Comparison of ENCODE assay signal across 21 cellular contexts in the genomic region with DNA sequence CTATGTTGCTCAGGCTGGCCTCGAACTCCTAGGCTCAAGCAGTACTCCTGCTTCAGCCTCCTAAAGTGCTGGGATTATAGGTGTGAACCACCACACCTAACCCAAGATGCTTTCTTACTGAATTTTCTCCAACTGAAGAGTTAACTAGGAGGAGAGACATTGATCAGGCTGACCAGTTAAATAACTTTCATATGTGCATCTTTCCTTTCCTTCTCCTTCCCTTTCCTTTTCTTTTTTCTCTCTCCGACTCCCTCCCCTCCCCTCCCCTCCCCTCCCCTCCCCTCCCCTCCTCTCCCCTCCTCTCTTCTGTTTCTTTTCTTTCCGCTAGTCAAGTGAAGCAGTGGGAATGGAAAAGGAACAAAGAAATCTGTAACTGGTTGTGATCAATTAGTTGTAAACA. TPM values are rescaled to one million over a fixed set of nuclear protein-coding genes. Genes with fewer than 3 reads are reported as not detected.
DNase-seq lines count a peak whose midpoint lies in the region; ATAC-seq, FAIRE-seq and TF ChIP-seq lines count a peak whose summit lies in the region.
"Had no signal": no experiment of that assay in that cellular context is flagged by ENCODE, and none has a peak within 500 bp of the region (broad histone marks: within the 10 kb centered on the region; RNA-seq: fewer than 3 reads in every experiment).

No MANE protein-coding gene starts in this region.

- in situ Hi-C loops in HepG2 (cut with HindIII; ENCODE audit: extremely low pct_ligation_motif_present, low pct_unique_long_range_greater_than_20kb) = no loop called here

- CTCF ChIA-PET in activated CD4-positive, alpha-beta T cell treated with anti-CD3 and anti-CD28 coated beads, Interleukin-2, amount 10 ng/mL, durations not matched to agents 7 days and 5 days (lab: Charles Lee) = no interaction called here
- CTCF ChIA-PET in activated naive CD4-positive, alpha-beta T cell treated with anti-CD3 and anti-CD28 coated beads for 36 hours (lab: Charles Lee) = no interaction called here
- CTCF ChIA-PET in HepG2 (lab: Yijun Ruan, JAX; ENCODE audit: low intra/inter-chr PET ratio, low total read pairs) = no interaction called here

- H3K4me2 ChIP-seq in HepG2 (ENCODE audit: low read depth, low read length) = no peak overlapping the region
- H3K4me2 ChIP-seq: A549 had no signal

- TF ChIP-seq EP300 in HepG2 (IDR thresholded peaks at IDR 0.05; ENCODE audit: low read depth in 2 of 2, low read length in 2 of 2) (no peak), HepG2 (CRISPR knock-in tag; IDR thresholded peaks at IDR 0.05; ENCODE audit: borderline replicate concordance) (no peak)

- POLR2A ChIA-PET in activated CD4-positive, alpha-beta T cell treated with anti-CD3 and anti-CD28 coated beads, Interleukin-2, amount 10 ng/mL, durations not matched to agents 7 days and 5 days (lab: Charles Lee) = no interaction called here
- POLR2A ChIA-PET in HepG2 (lab: Yijun Ruan, JAX) = interaction anchor here (2.6 kb wide), 1 partner anchor 26 kb away, joined by 8 read pairs; a partner anchor contains a TSS

- TF ChIP-seq POLR2A in HepG2 (IDR thresholded peaks at IDR 0.05; ENCODE audit: insufficient read depth in 1 of 2, low read depth in 2 of 2, low read length in 2 of 2) = no peak
- TF ChIP-seq POLR2A in right lobe of liver (IDR thresholded peaks at IDR 0.05) = no peak

- no peak for FAIRE-seq in HepG2 (lab: Jason Lieb, UNC)
- FAIRE-seq: A549, D721Med, G401.6, GM12891 had no signal

- H3K4me3 Mint-ChIP-seq in activated CD4-positive, alpha-beta T cell treated with anti-CD3 and anti-CD28 coated beads, Interleukin-2, amount 10 ng/mL, durations not matched to agents 24 days and 14 days = no peak overlapping the region
- no peak overlapping the region for H3K4me3 Mint-ChIP-seq in activated CD4-positive, alpha-beta T cell treated with anti-CD3 and anti-CD28 coated beads, Interleukin-2, amount 10 ng/mL, durations not matched to agents 7 days and 5 days
- no peak overlapping the region for H3K4me3 Mint-ChIP-seq in activated naive CD4-positive, alpha-beta T cell treated with anti-CD3 and anti-CD28 coated beads for 36 hours
- no peak overlapping the region for H3K4me3 Mint-ChIP-seq in progenitor cell of endocrine pancreas (ENCODE audit: low read depth)
- H3K4me3 Mint-ChIP-seq: CD4-positive, alpha-beta T cell had no signal

- no peaks in the 10 kb centered on the region for H3K9me3 ChIP-seq in HepG2 (ENCODE audit: low read length)
- H3K9me3 ChIP-seq in right lobe of liver = no peaks in the 10 kb centered on the region
- H3K9me3 ChIP-seq: A549, Caco-2 had no signal

- H3K4me1 ChIP-seq in HepG2 (ENCODE audit: insufficient read depth, low read length) (peaks cover 12% of the 10 kb centered on the region), right lobe of liver (peaks cover 0 to 7% (median 3%) of the 10 kb centered on the region in 4 donors)
- H3K4me1 ChIP-seq: A549, Caco-2 had no signal

- H3K9ac ChIP-seq in HepG2 (ENCODE audit: insufficient read depth, low read depth, low read length) = no peak overlapping the region

- H3K4me3 ChIP-seq in HepG2 (replicated peaks in 1 of 3; ENCODE audit: insufficient read depth in 1 of 3, low read depth in 2 of 3, low read length in 3 of 3) (no peak overlapping the region), right lobe of liver (no peak overlapping the region)
- H3K4me3 ChIP-seq: A549 had no signal

- H3K27me3 Mint-ChIP-seq in activated CD4-positive, alpha-beta T cell treated with anti-CD3 and anti-CD28 coated beads, Interleukin-2, amount 10 ng/mL, durations not matched to agents 24 days and 14 days = no peaks in the 10 kb centered on the region
- H3K27me3 Mint-ChIP-seq in activated CD4-positive, alpha-beta T cell treated with anti-CD3 and anti-CD28 coated beads, Interleukin-2, amount 10 ng/mL, durations not matched to agents 7 days and 5 days = no peaks in the 10 kb centered on the region
- H3K27me3 Mint-ChIP-seq in activated naive CD4-positive, alpha-beta T cell treated with anti-CD3 and anti-CD28 coated beads for 36 hours (ENCODE audit: low read depth) = no peaks in the 10 kb centered on the region
- no peaks in the 10 kb centered on the region for H3K27me3 Mint-ChIP-seq in progenitor cell of endocrine pancreas
- H3K27me3 Mint-ChIP-seq: CD4-positive, alpha-beta T cell had no signal

- WGBS in HepG2 (ENCODE audit: low lambda C conversion rate) = 93% methylated on average over 3 of the region's 3 CpGs
- 68% methylated on average over 3 of the region's 3 CpGs for WGBS in right lobe of liver (ENCODE audit: insufficient coverage, low coverage, low lambda C conversion rate, missing lambda C conversion rate)

- H3K4me1 Mint-ChIP-seq in activated CD4-positive, alpha-beta T cell treated with anti-CD3 and anti-CD28 coated beads, Interleukin-2, amount 10 ng/mL, durations not matched to agents 24 days and 14 days = peaks cover 5% of the 10 kb centered on the region
- H3K4me1 Mint-ChIP-seq in activated CD4-positive, alpha-beta T cell treated with anti-CD3 and anti-CD28 coated beads, Interleukin-2, amount 10 ng/mL, durations not matched to agents 7 days and 5 days = peaks cover 8% of the 10 kb centered on the region
- peaks cover 14% of the 10 kb centered on the region for H3K4me1 Mint-ChIP-seq in activated naive CD4-positive, alpha-beta T cell treated with anti-CD3 and anti-CD28 coated beads for 36 hours (ENCODE audit: low read depth)
- no peaks in the 10 kb centered on the region for H3K4me1 Mint-ChIP-seq in progenitor cell of endocrine pancreas (ENCODE audit: low read depth)

- intact Hi-C loops in activated CD4-positive, alpha-beta T cell treated with anti-CD3 and anti-CD28 coated beads, Interleukin-2, amount 10 ng/mL, durations not matched to agents 24 days and 14 days (cut with micrococcal nuclease) = no loop called here
- intact Hi-C loops in activated naive CD4-positive, alpha-beta T cell treated with anti-CD3 and anti-CD28 coated beads for 36 hours (cut with micrococcal nuclease) = no loop called here
- intact Hi-C loops in HepG2 (cut with micrococcal nuclease; ENCODE audit: unreplicated experiment) = no loop called here
- intact Hi-C loops in right lobe of liver (cut with DNase I) = no loop called here

- DNase-seq in activated CD4-positive, alpha-beta T cell treated with anti-CD3 and anti-CD28 coated beads, Interleukin-2, amount 10 ng/mL, durations not matched to agents 24 days and 14 days = no peak
- DNase-seq in activated CD4-positive, alpha-beta T cell treated with anti-CD3 and anti-CD28 coated beads, Interleukin-2, amount 10 ng/mL, durations not matched to agents 7 days and 5 days = no peak
- DNase-seq in activated naive CD4-positive, alpha-beta T cell treated with anti-CD3 and anti-CD28 coated beads for 36 hours = no peak
- DNase-seq in activated naive CD4-positive, alpha-beta T cell treated with anti-CD3 and anti-CD28 coated beads, Interleukin-2, amount 50 U/mL, for 16 hours = no peak
- no peak for DNase-seq in HepG2 (ENCODE audit: low spot score)
- no peak for DNase-seq in right lobe of liver
- DNase-seq in progenitor cell of endocrine pancreas (ENCODE audit: low spot score, unreplicated experiment) = no peak
- DNase-seq: AML-193; Caco-2; CD4-positive, alpha-beta T cell; GOT3; H7 had no signal

- H3K9me3 Mint-ChIP-seq in activated CD4-positive, alpha-beta T cell treated with anti-CD3 and anti-CD28 coated beads, Interleukin-2, amount 10 ng/mL, durations not matched to agents 24 days and 14 days = no peaks in the 10 kb centered on the region
- no peaks in the 10 kb centered on the region for H3K9me3 Mint-ChIP-seq in activated CD4-positive, alpha-beta T cell treated with anti-CD3 and anti-CD28 coated beads, Interleukin-2, amount 10 ng/mL, durations not matched to agents 7 days and 5 days
- no peaks in the 10 kb centered on the region for H3K9me3 Mint-ChIP-seq in activated naive CD4-positive, alpha-beta T cell treated with anti-CD3 and anti-CD28 coated beads for 36 hours
- H3K9me3 Mint-ChIP-seq in progenitor cell of endocrine pancreas (ENCODE audit: low read depth) = no peaks in the 10 kb centered on the region
- H3K9me3 Mint-ChIP-seq: CD4-positive, alpha-beta T cell had no signal

- peaks cover 3% of the 10 kb centered on the region; the same call in 1 of the 2 replicates for H4K20me1 ChIP-seq in HepG2 (ENCODE audit: insufficient read depth, low read length)

- no TSS peak for BruUV-seq in HepG2 (replicated peaks; lab: Mats Ljungman, UMichigan)

- peaks cover 18 to 69% of the 10 kb centered on the region in 2 experiments for H3K36me3 ChIP-seq in HepG2 (replicated peaks in 1 of 2; ENCODE audit: control insufficient read depth in 1 of 2, insufficient read depth in 2 of 2, low read length in 2 of 2)
- H3K36me3 ChIP-seq in right lobe of liver = peaks cover 6 to 92% (median 36%) of the 10 kb centered on the region in 4 donors

- H3K27ac Mint-ChIP-seq in activated CD4-positive, alpha-beta T cell treated with anti-CD3 and anti-CD28 coated beads, Interleukin-2, amount 10 ng/mL, durations not matched to agents 24 days and 14 days = peak overlapping the region; percentile 12
- H3K27ac Mint-ChIP-seq in activated CD4-positive, alpha-beta T cell treated with anti-CD3 and anti-CD28 coated beads, Interleukin-2, amount 10 ng/mL, durations not matched to agents 7 days and 5 days = no peak overlapping the region
- H3K27ac Mint-ChIP-seq in activated naive CD4-positive, alpha-beta T cell treated with anti-CD3 and anti-CD28 coated beads for 36 hours = peak overlapping the region; percentile 69
- peak overlapping the region; percentile 41 for H3K27ac Mint-ChIP-seq in progenitor cell of endocrine pancreas

- TF ChIP-seq CTCF in HepG2 (CRISPR knock-in tag; IDR thresholded peaks at IDR 0.05) (no peak), right lobe of liver (IDR thresholded peaks at IDR 0.05) (no peak), progenitor cell of endocrine pancreas (IDR thresholded peaks at IDR 0.05; ENCODE audit: unreplicated experiment) (no peak)

- no peak for TF ChIP-seq RAD21 in HepG2 (CRISPR knock-in tag; IDR thresholded peaks at IDR 0.05)

- H3K79me2 ChIP-seq in HepG2 (ENCODE audit: insufficient read depth, low read length) = peaks cover 3% of the 10 kb centered on the region

- no peak overlapping the region for H2AFZ ChIP-seq in HepG2 (ENCODE audit: low read length)

- H3K27me3 ChIP-seq in HepG2 (ENCODE audit: control insufficient read depth in 1 of 2, insufficient read depth in 2 of 2, low read length in 2 of 2) (no peaks in the 10 kb centered on the region; a peak in 1 of 5 replicates), right lobe of liver (no peaks in the 10 kb centered on the region)

- H3K27ac ChIP-seq in HepG2 (ENCODE audit: extremely low read length, insufficient read depth, low read length) (no peak overlapping the region), right lobe of liver (no peak overlapping the region)
- H3K27ac ChIP-seq: 22Rv1, A549, C4-2B had no signal

- ATAC-seq in HepG2 = no peak
- ATAC-seq in right lobe of liver = no peak
- no peak for ATAC-seq in GM21825 (IDR thresholded peaks at IDR 0.05; ENCODE audit: unreplicated experiment)
- ATAC-seq: A549, HCT116 had no signal

- H3K36me3 Mint-ChIP-seq in activated CD4-positive, alpha-beta T cell treated with anti-CD3 and anti-CD28 coated beads, Interleukin-2, amount 10 ng/mL, durations not matched to agents 24 days and 14 days (ENCODE audit: low read depth) = peaks cover 50% of the 10 kb centered on the region
- peaks cover 38% of the 10 kb centered on the region for H3K36me3 Mint-ChIP-seq in activated CD4-positive, alpha-beta T cell treated with anti-CD3 and anti-CD28 coated beads, Interleukin-2, amount 10 ng/mL, durations not matched to agents 7 days and 5 days (ENCODE audit: low read depth)
- H3K36me3 Mint-ChIP-seq in activated naive CD4-positive, alpha-beta T cell treated with anti-CD3 and anti-CD28 coated beads for 36 hours (ENCODE audit: low read depth) = peaks cover 35% of the 10 kb centered on the region
- peaks cover 19% of the 10 kb centered on the region for H3K36me3 Mint-ChIP-seq in progenitor cell of endocrine pancreas (ENCODE audit: insufficient read depth)

RNA-seq across cellular contexts. Expression of a gene that starts 26.7 kb away (rescaled TPM):
- total RNA-seq in activated CD4-positive, alpha-beta T cell treated with anti-CD3 and anti-CD28 coated beads, Interleukin-2, amount 10 ng/mL, durations not matched to agents 24 days and 14 days = 400 and 414 TPM in 2 replicates
- 100 to 1,000 TPM; 283 TPM for total RNA-seq in activated CD4-positive, alpha-beta T cell treated with anti-CD3 and anti-CD28 coated beads, Interleukin-2, amount 10 ng/mL, durations not matched to agents 7 days and 5 days
- total RNA-seq in activated naive CD4-positive, alpha-beta T cell treated with anti-CD3 and anti-CD28 coated beads for 36 hours = 100 to 1,000 TPM; 424 to 436 TPM
- 625 and 944 TPM in 2 replicates for total RNA-seq in HepG2 (2016; rRNA removed; fragmentation: Illumina TruSeq; extraction: Trizol)
- 53.4 and 61.8 TPM in 2 replicates for total RNA-seq in HepG2 (2016; cell fraction: cytosol; rRNA removed; fragmentation: Illumina TruSeq; extraction: Trizol; ENCODE audit: low read depth)
- 635 and 912 TPM in 2 replicates for total RNA-seq in HepG2 (2016; cell fraction: insoluble cytoplasmic fraction; rRNA removed; fragmentation: Illumina TruSeq; extraction: Trizol)
- total RNA-seq in HepG2 (2016; cell fraction: membrane; rRNA removed; fragmentation: Illumina TruSeq; extraction: Trizol) = 124 and 145 TPM in 2 replicates
- 234 and 241 TPM in 2 replicates for total RNA-seq in HepG2 (2016; cell fraction: nucleus; rRNA removed; fragmentation: Illumina TruSeq; extraction: Trizol)
- polyA plus RNA-seq in HepG2 (2011; rRNA removed) = 109 and 124 TPM in 2 replicates
- 106 and 126 TPM in 2 replicates for polyA plus RNA-seq in HepG2 (2011; cell fraction: cytosol; rRNA removed)
- 30.7 and 40.3 TPM in 2 replicates for polyA plus RNA-seq in HepG2 (2011; cell fraction: nucleus; rRNA removed)
- 246 and 411 TPM in 2 replicates for polyA plus RNA-seq in HepG2 (2012)
- polyA plus RNA-seq in HepG2 (2016; cell fraction: cytosol; fragmentation: Illumina TruSeq; extraction: Trizol; ENCODE audit: low read depth) = 34.4 and 42.4 TPM in 2 replicates
- polyA plus RNA-seq in HepG2 (2016; cell fraction: insoluble cytoplasmic fraction; fragmentation: Illumina TruSeq; extraction: Trizol; ENCODE audit: low read depth) = 671 and 701 TPM in 2 replicates
- polyA plus RNA-seq in HepG2 (2016; cell fraction: membrane; fragmentation: Illumina TruSeq; extraction: Trizol; ENCODE audit: low read depth) = 64.7 and 77.0 TPM in 2 replicates
- polyA plus RNA-seq in HepG2 (2016; cell fraction: nucleus; fragmentation: Illumina TruSeq; extraction: Trizol; ENCODE audit: insufficient read depth, low read depth) = 237 and 254 TPM in 2 replicates
- 102 and 167 TPM in 2 replicates for polyA minus RNA-seq in HepG2 (2011; rRNA and poly(A)+ RNA removed; ENCODE audit: low replicate concordance)
- 71.6 and 76.1 TPM in 2 replicates for polyA minus RNA-seq in HepG2 (2011; cell fraction: cytosol; rRNA and poly(A)+ RNA removed)
- polyA minus RNA-seq in HepG2 (2011; cell fraction: nucleus; rRNA and poly(A)+ RNA removed) = 38.2 and 41.5 TPM in 2 replicates
- 100 to 1,000 TPM in 2 of 6 experiments, 10 to 100 TPM in 4; 71.0 to 122 (median 91.1) TPM for total RNA-seq in right lobe of liver
- total RNA-seq in progenitor cell of endocrine pancreas = 262 and 272 TPM in 2 replicates

RNA-seq across cellular contexts. Expression of a gene that starts 26.9 kb away (rescaled TPM):
- total RNA-seq in activated CD4-positive, alpha-beta T cell treated with anti-CD3 and anti-CD28 coated beads, Interleukin-2, amount 10 ng/mL, durations not matched to agents 24 days and 14 days = 82.2 and 84.9 TPM in 2 replicates
- 10 to 100 TPM; 30.8 to 32.5 TPM for total RNA-seq in activated CD4-positive, alpha-beta T cell treated with anti-CD3 and anti-CD28 coated beads, Interleukin-2, amount 10 ng/mL, durations not matched to agents 7 days and 5 days
- 10 to 100 TPM; 57.3 to 64.8 TPM for total RNA-seq in activated naive CD4-positive, alpha-beta T cell treated with anti-CD3 and anti-CD28 coated beads for 36 hours
- total RNA-seq in HepG2 (2016; rRNA removed; fragmentation: Illumina TruSeq; extraction: Trizol) (19.3 and 21.6 TPM in 2 replicates), right lobe of liver (10 to 100 TPM; 34.8 to 49.5 (median 40.9) TPM), progenitor cell of endocrine pancreas (37.4 TPM in 2 replicates)
- total RNA-seq in HepG2 (2016; cell fraction: cytosol; rRNA removed; fragmentation: Illumina TruSeq; extraction: Trizol; ENCODE audit: low read depth) = 10.7 and 14.0 TPM in 2 replicates
- 18.7 and 21.0 TPM in 2 replicates for total RNA-seq in HepG2 (2016; cell fraction: insoluble cytoplasmic fraction; rRNA removed; fragmentation: Illumina TruSeq; extraction: Trizol)
- total RNA-seq in HepG2 (2016; cell fraction: membrane; rRNA removed; fragmentation: Illumina TruSeq; extraction: Trizol) = 20.4 and 22.8 TPM in 2 replicates
- total RNA-seq in HepG2 (2016; cell fraction: nucleus; rRNA removed; fragmentation: Illumina TruSeq; extraction: Trizol) = 19.0 and 20.5 TPM in 2 replicates
- polyA plus RNA-seq in HepG2 (2011; rRNA removed) = 29.2 and 34.2 TPM in 2 replicates
- 20.1 and 22.1 TPM in 2 replicates for polyA plus RNA-seq in HepG2 (2011; cell fraction: cytosol; rRNA removed)
- polyA plus RNA-seq in HepG2 (2011; cell fraction: nucleus; rRNA removed) = 41.4 and 55.5 TPM in 2 replicates
- polyA plus RNA-seq in HepG2 (2012) = 17.3 and 22.8 TPM in 2 replicates
- polyA plus RNA-seq in HepG2 (2016; cell fraction: cytosol; fragmentation: Illumina TruSeq; extraction: Trizol; ENCODE audit: low read depth) = 20.0 and 28.7 TPM in 2 replicates
- 23.9 and 26.6 TPM in 2 replicates for polyA plus RNA-seq in HepG2 (2016; cell fraction: insoluble cytoplasmic fraction; fragmentation: Illumina TruSeq; extraction: Trizol; ENCODE audit: low read depth)
- 30.2 and 33.5 TPM in 2 replicates for polyA plus RNA-seq in HepG2 (2016; cell fraction: membrane; fragmentation: Illumina TruSeq; extraction: Trizol; ENCODE audit: low read depth)
- 57.4 and 61.7 TPM in 2 replicates for polyA plus RNA-seq in HepG2 (2016; cell fraction: nucleus; fragmentation: Illumina TruSeq; extraction: Trizol; ENCODE audit: insufficient read depth, low read depth)
- 47.2 and 80.3 TPM in 2 replicates for polyA minus RNA-seq in HepG2 (2011; rRNA and poly(A)+ RNA removed; ENCODE audit: low replicate concordance)
- 15.8 TPM in 2 replicates for polyA minus RNA-seq in HepG2 (2011; cell fraction: cytosol; rRNA and poly(A)+ RNA removed)
- 24.3 and 36.3 TPM in 2 replicates for polyA minus RNA-seq in HepG2 (2011; cell fraction: nucleus; rRNA and poly(A)+ RNA removed)

RNA-seq across cellular contexts. Expression of a gene that starts 40.9 kb away (rescaled TPM):
- 343 and 345 TPM in 2 replicates for total RNA-seq in activated CD4-positive, alpha-beta T cell treated with anti-CD3 and anti-CD28 coated beads, Interleukin-2, amount 10 ng/mL, durations not matched to agents 24 days and 14 days
- total RNA-seq in activated CD4-positive, alpha-beta T cell treated with anti-CD3 and anti-CD28 coated beads, Interleukin-2, amount 10 ng/mL, durations not matched to agents 7 days and 5 days = 100 to 1,000 TPM; 171 to 178 TPM
- 100 to 1,000 TPM; 265 to 277 TPM for total RNA-seq in activated naive CD4-positive, alpha-beta T cell treated with anti-CD3 and anti-CD28 coated beads for 36 hours
- total RNA-seq in HepG2 (2016; rRNA removed; fragmentation: Illumina TruSeq; extraction: Trizol) (203 and 276 TPM in 2 replicates), right lobe of liver (10 to 100 TPM; 43.1 to 65.4 (median 50.1) TPM), progenitor cell of endocrine pancreas (119 and 129 TPM in 2 replicates)
- total RNA-seq in HepG2 (2016; cell fraction: cytosol; rRNA removed; fragmentation: Illumina TruSeq; extraction: Trizol; ENCODE audit: low read depth) = 81.0 and 91.5 TPM in 2 replicates
- 199 and 275 TPM in 2 replicates for total RNA-seq in HepG2 (2016; cell fraction: insoluble cytoplasmic fraction; rRNA removed; fragmentation: Illumina TruSeq; extraction: Trizol)
- 122 and 129 TPM in 2 replicates for total RNA-seq in HepG2 (2016; cell fraction: membrane; rRNA removed; fragmentation: Illumina TruSeq; extraction: Trizol)
- total RNA-seq in HepG2 (2016; cell fraction: nucleus; rRNA removed; fragmentation: Illumina TruSeq; extraction: Trizol) = 62.6 and 67.0 TPM in 2 replicates
- polyA plus RNA-seq in HepG2 (2011; rRNA removed) = 287 and 294 TPM in 2 replicates
- polyA plus RNA-seq in HepG2 (2011; cell fraction: cytosol; rRNA removed) = 300 and 301 TPM in 2 replicates
- 84.3 and 96.7 TPM in 2 replicates for polyA plus RNA-seq in HepG2 (2011; cell fraction: nucleus; rRNA removed)
- 185 and 224 TPM in 2 replicates for polyA plus RNA-seq in HepG2 (2012)
- 108 and 124 TPM in 2 replicates for polyA plus RNA-seq in HepG2 (2016; cell fraction: cytosol; fragmentation: Illumina TruSeq; extraction: Trizol; ENCODE audit: low read depth)
- polyA plus RNA-seq in HepG2 (2016; cell fraction: insoluble cytoplasmic fraction; fragmentation: Illumina TruSeq; extraction: Trizol; ENCODE audit: low read depth) = 406 and 429 TPM in 2 replicates
- polyA plus RNA-seq in HepG2 (2016; cell fraction: membrane; fragmentation: Illumina TruSeq; extraction: Trizol; ENCODE audit: low read depth) = 153 and 154 TPM in 2 replicates
- 168 and 172 TPM in 2 replicates for polyA plus RNA-seq in HepG2 (2016; cell fraction: nucleus; fragmentation: Illumina TruSeq; extraction: Trizol; ENCODE audit: insufficient read depth, low read depth)
- 181 and 279 TPM in 2 replicates for polyA minus RNA-seq in HepG2 (2011; rRNA and poly(A)+ RNA removed; ENCODE audit: low replicate concordance)
- 72.6 and 78.5 TPM in 2 replicates for polyA minus RNA-seq in HepG2 (2011; cell fraction: cytosol; rRNA and poly(A)+ RNA removed)
- polyA minus RNA-seq in HepG2 (2011; cell fraction: nucleus; rRNA and poly(A)+ RNA removed) = 35.0 and 35.4 TPM in 2 replicates

RNA-seq across cellular contexts. Expression of a gene that starts 51.5 kb away (rescaled TPM):
- 14.2 and 15.7 TPM in 2 replicates for total RNA-seq in activated CD4-positive, alpha-beta T cell treated with anti-CD3 and anti-CD28 coated beads, Interleukin-2, amount 10 ng/mL, durations not matched to agents 24 days and 14 days
- total RNA-seq in activated CD4-positive, alpha-beta T cell treated with anti-CD3 and anti-CD28 coated beads, Interleukin-2, amount 10 ng/mL, durations not matched to agents 7 days and 5 days = 10 to 100 TPM; 54.6 to 60.0 TPM
- 10 to 100 TPM; 28.4 to 28.8 TPM for total RNA-seq in activated naive CD4-positive, alpha-beta T cell treated with anti-CD3 and anti-CD28 coated beads for 36 hours
- total RNA-seq in HepG2 (2016; rRNA removed; fragmentation: Illumina TruSeq; extraction: Trizol) (0.53 and 0.75 TPM in 2 replicates), right lobe of liver (1 to 10 TPM in 1 of 6 experiments, under 1 TPM in 5; 0.37 to 1.0 (median 0.60) TPM), progenitor cell of endocrine pancreas (1.0 and 1.5 TPM in 2 replicates)
- total RNA-seq in HepG2 (2016; cell fraction: cytosol; rRNA removed; fragmentation: Illumina TruSeq; extraction: Trizol; ENCODE audit: low read depth) = 0.44 and 0.61 TPM in 2 replicates
- total RNA-seq in HepG2 (2016; cell fraction: insoluble cytoplasmic fraction; rRNA removed; fragmentation: Illumina TruSeq; extraction: Trizol) = 0.89 and 1.8 TPM in 2 replicates
- total RNA-seq in HepG2 (2016; cell fraction: membrane; rRNA removed; fragmentation: Illumina TruSeq; extraction: Trizol) = 0.37 and 1.00 TPM in 2 replicates
- 1.1 and 1.6 TPM in 2 replicates for total RNA-seq in HepG2 (2016; cell fraction: nucleus; rRNA removed; fragmentation: Illumina TruSeq; extraction: Trizol)
- 1.9 and 2.7 TPM in 2 replicates for polyA plus RNA-seq in HepG2 (2011; rRNA removed)
- polyA plus RNA-seq in HepG2 (2011; cell fraction: cytosol; rRNA removed) = 2.4 and 3.3 TPM in 2 replicates
- 2.4 and 4.4 TPM in 2 replicates for polyA plus RNA-seq in HepG2 (2011; cell fraction: nucleus; rRNA removed)
- 0.65 and 2.0 TPM in 2 replicates for polyA plus RNA-seq in HepG2 (2012)
- polyA plus RNA-seq in HepG2 (2016; cell fraction: cytosol; fragmentation: Illumina TruSeq; extraction: Trizol; ENCODE audit: low read depth) = 0.29 and 0.57 TPM in 2 replicates
- polyA plus RNA-seq in HepG2 (2016; cell fraction: insoluble cytoplasmic fraction; fragmentation: Illumina TruSeq; extraction: Trizol; ENCODE audit: low read depth) = 0.39 and 0.81 TPM in 2 replicates
- polyA plus RNA-seq in HepG2 (2016; cell fraction: membrane; fragmentation: Illumina TruSeq; extraction: Trizol; ENCODE audit: low read depth) = 0.72 and 0.74 TPM in 2 replicates
- polyA plus RNA-seq in HepG2 (2016; cell fraction: nucleus; fragmentation: Illumina TruSeq; extraction: Trizol; ENCODE audit: insufficient read depth, low read depth) = 1.9 TPM in 1 of 2 replicates, not detected in the other
- 0.21 and 1.5 TPM in 2 replicates for polyA minus RNA-seq in HepG2 (2011; rRNA and poly(A)+ RNA removed; ENCODE audit: low replicate concordance)
- not detected in 2 replicates for polyA minus RNA-seq in HepG2 (2011; cell fraction: cytosol; rRNA and poly(A)+ RNA removed)
- 1.3 and 2.4 TPM in 2 replicates for polyA minus RNA-seq in HepG2 (2011; cell fraction: nucleus; rRNA and poly(A)+ RNA removed)
- total RNA-seq: Caco-2, H7, HT-29 had no signal

RNA-seq across cellular contexts. Expression of a gene that starts 58.1 kb away (rescaled TPM):
- 19.7 and 23.1 TPM in 2 replicates for total RNA-seq in activated CD4-positive, alpha-beta T cell treated with anti-CD3 and anti-CD28 coated beads, Interleukin-2, amount 10 ng/mL, durations not matched to agents 24 days and 14 days
- 10 to 100 TPM; 33.7 to 39.7 TPM for total RNA-seq in activated CD4-positive, alpha-beta T cell treated with anti-CD3 and anti-CD28 coated beads, Interleukin-2, amount 10 ng/mL, durations not matched to agents 7 days and 5 days
- 10 to 100 TPM; 35.3 to 35.6 TPM for total RNA-seq in activated naive CD4-positive, alpha-beta T cell treated with anti-CD3 and anti-CD28 coated beads for 36 hours
- total RNA-seq in HepG2 (2016; rRNA removed; fragmentation: Illumina TruSeq; extraction: Trizol) (17.8 and 23.0 TPM in 2 replicates), right lobe of liver (10 to 100 TPM; 21.6 to 45.1 (median 36.2) TPM), progenitor cell of endocrine pancreas (46.0 and 51.3 TPM in 2 replicates)
- total RNA-seq in HepG2 (2016; cell fraction: cytosol; rRNA removed; fragmentation: Illumina TruSeq; extraction: Trizol; ENCODE audit: low read depth) = 9.2 and 11.2 TPM in 2 replicates
- total RNA-seq in HepG2 (2016; cell fraction: insoluble cytoplasmic fraction; rRNA removed; fragmentation: Illumina TruSeq; extraction: Trizol) = 18.6 and 19.0 TPM in 2 replicates
- total RNA-seq in HepG2 (2016; cell fraction: membrane; rRNA removed; fragmentation: Illumina TruSeq; extraction: Trizol) = 17.5 and 18.7 TPM in 2 replicates
- total RNA-seq in HepG2 (2016; cell fraction: nucleus; rRNA removed; fragmentation: Illumina TruSeq; extraction: Trizol) = 16.8 and 18.6 TPM in 2 replicates
- polyA plus RNA-seq in HepG2 (2011; rRNA removed) = 95.6 and 100 TPM in 2 replicates
- polyA plus RNA-seq in HepG2 (2011; cell fraction: cytosol; rRNA removed) = 119 and 132 TPM in 2 replicates
- polyA plus RNA-seq in HepG2 (2011; cell fraction: nucleus; rRNA removed) = 140 and 147 TPM in 2 replicates
- polyA plus RNA-seq in HepG2 (2012) = 63.2 and 90.3 TPM in 2 replicates
- polyA plus RNA-seq in HepG2 (2016; cell fraction: cytosol; fragmentation: Illumina TruSeq; extraction: Trizol; ENCODE audit: low read depth) = 21.5 and 21.9 TPM in 2 replicates
- polyA plus RNA-seq in HepG2 (2016; cell fraction: insoluble cytoplasmic fraction; fragmentation: Illumina TruSeq; extraction: Trizol; ENCODE audit: low read depth) = 35.6 and 42.4 TPM in 2 replicates
- 24.2 and 24.7 TPM in 2 replicates for polyA plus RNA-seq in HepG2 (2016; cell fraction: membrane; fragmentation: Illumina TruSeq; extraction: Trizol; ENCODE audit: low read depth)
- 46.6 and 53.0 TPM in 2 replicates for polyA plus RNA-seq in HepG2 (2016; cell fraction: nucleus; fragmentation: Illumina TruSeq; extraction: Trizol; ENCODE audit: insufficient read depth, low read depth)
- polyA minus RNA-seq in HepG2 (2011; rRNA and poly(A)+ RNA removed; ENCODE audit: low replicate concordance) = 13.2 and 78.6 TPM in 2 replicates
- polyA minus RNA-seq in HepG2 (2011; cell fraction: cytosol; rRNA and poly(A)+ RNA removed) = 35.6 and 37.7 TPM in 2 replicates
- 26.9 and 27.8 TPM in 2 replicates for polyA minus RNA-seq in HepG2 (2011; cell fraction: nucleus; rRNA and poly(A)+ RNA removed)
